In genomic region chr10:96188911-96189310, GRCh38 we compare ENCODE assay signal across 28 cellular contexts. TPM values are rescaled to one million over a fixed set of nuclear protein-coding genes. Genes with fewer than 3 reads are reported as not detected.
A peak's percentile ranks its signal among the peaks of the same experiment; 100 is the strongest.
DNase-seq lines count a peak whose midpoint lies in the region; ATAC-seq, FAIRE-seq and TF ChIP-seq lines count a peak whose summit lies in the region.
"Had no signal": no experiment of that assay in that cellular context is flagged by ENCODE, and none has a peak within 500 bp of the region (broad histone marks: within the 10 kb centered on the region; RNA-seq: fewer than 3 reads in every experiment).

No MANE protein-coding gene starts in this region.

- no peak for ATAC-seq in stimulated activated effector memory CD8-positive, alpha-beta T cell treated with anti-CD3 and anti-CD28 coated beads, Interleukin-12 subunit alpha, Interleukin-12 subunit beta, amount 100 ng/mL, for 72 hours
- ATAC-seq: gastroesophageal sphincter; left cardiac atrium; stimulated activated naive CD8-positive, alpha-beta T cell treated with anti-CD3 and anti-CD28 coated beads, Interleukin-15, amount 100 ng/mL, for 72 hours had no signal

- DNase-seq in GM23248 (peak; percentile 20), astrocyte of the spinal cord (ENCODE audit: low read depth, low spot score) (peak; percentile 25), fibroblast of the aortic adventitia (ENCODE audit: low read depth) (peak; percentile 37), small intestine (no peak), GM03348 (ENCODE audit: low spot score) (no peak), NK-92 (lab: John Stamatoyannopoulos, UW; ENCODE audit: unreplicated experiment) (no peak)
- DNase-seq in stimulated activated effector memory CD8-positive, alpha-beta T cell treated with anti-CD3 and anti-CD28 coated beads, Interleukin-12 subunit alpha, Interleukin-12 subunit beta, amount 100 ng/mL, for 72 hours (ENCODE audit: low spot score in 2 of 2), result no peak
- DNase-seq: activated CD4-positive, alpha-beta T cell treated with anti-CD3 and anti-CD28 coated beads, Interleukin-2, amount 10 ng/mL, durations not matched to agents 7 days and 5 days; caudate nucleus; DMS153; erythroblast; HCEC 1CT; left cardiac atrium; NCI-H1092; NCI-H1694; SJCRH30; stimulated activated CD4-positive, alpha-beta T cell treated with anti-CD3 and anti-CD28 coated beads, Interleukin-2, amount 100 ng/mL, for 24 hours; stimulated activated naive CD8-positive, alpha-beta T cell treated with anti-CD3 and anti-CD28 coated beads, Interleukin-15, amount 100 ng/mL, for 72 hours; T1000; thyroid gland; uterus; WERI-Rb-1 had no signal

- no peaks in the 10 kb centered on the region for H4K20me1 ChIP-seq in GM23248 (ENCODE audit: insufficient read depth)
- H4K20me1 ChIP-seq: BLaER1 treated with 17β-estradiol and CSF1 and Interleukin-3, amounts not matched to agents 10 nM and 100 nM had no signal

- H3K27ac ChIP-seq in GM23248 (no peak overlapping the region), small intestine (ENCODE audit: low read depth in 1 of 2, low read length in 1 of 2) (no peak overlapping the region)
- H3K27ac ChIP-seq: BLaER1 treated with 17β-estradiol and CSF1 and Interleukin-3, amounts not matched to agents 10 nM and 100 nM; gastroesophageal sphincter; hepatocyte; parathyroid adenoma; SJCRH30; thyroid gland; uterus; WERI-Rb-1 had no signal

- H3K9me3 ChIP-seq in GM23248 (ENCODE audit: low read depth) (no peaks in the 10 kb centered on the region), small intestine (ENCODE audit: control insufficient read depth, low read depth) (no peaks in the 10 kb centered on the region)
- H3K9me3 ChIP-seq: SJCRH30, thyroid gland, uterus had no signal

- H3K36me3 ChIP-seq in GM23248 (ENCODE audit: low read depth) (no peaks in the 10 kb centered on the region), small intestine (ENCODE audit: control insufficient read depth in 2 of 2, insufficient read depth in 2 of 2, low read length in 2 of 2) (peaks cover 0 to 11% of the 10 kb centered on the region in 2 donors)
- H3K36me3 ChIP-seq: gastroesophageal sphincter, SJCRH30, thyroid gland, uterus, WERI-Rb-1 had no signal

- peaks cover 7% of the 10 kb centered on the region for H3K9me3 Mint-ChIP-seq in stimulated activated effector memory CD8-positive, alpha-beta T cell treated with anti-CD3 and anti-CD28 coated beads, Interleukin-12 subunit alpha, Interleukin-12 subunit beta, amount 100 ng/mL, for 72 hours
- H3K9me3 Mint-ChIP-seq: activated CD4-positive, alpha-beta T cell treated with anti-CD3 and anti-CD28 coated beads, Interleukin-2, amount 10 ng/mL, durations not matched to agents 7 days and 5 days had no signal

- H3K27me3 ChIP-seq in GM23248 (replicated peaks; ENCODE audit: insufficient read depth) (no peaks in the 10 kb centered on the region), small intestine (ENCODE audit: control insufficient read depth in 2 of 2, insufficient read depth in 2 of 2, low read length in 2 of 2) (no peaks in the 10 kb centered on the region)
- H3K27me3 ChIP-seq: BLaER1 treated with 17β-estradiol and CSF1 and Interleukin-3, amounts not matched to agents 10 nM and 100 nM; gastroesophageal sphincter; hepatocyte; SJCRH30; thyroid gland; uterus had no signal

- in situ Hi-C loops in GM23248 (cut with MboI) (no loop called here), astrocyte of the spinal cord (cut with HindIII; ENCODE audit: low sequenced_read_pairs) (no loop called here)

- H3K4me1 ChIP-seq in GM23248 (ENCODE audit: insufficient read depth), result no peaks in the 10 kb centered on the region
- no peaks in the 10 kb centered on the region for H3K4me1 ChIP-seq in small intestine (ENCODE audit: control insufficient read depth in 2 of 2, insufficient read depth in 1 of 2, low read depth in 1 of 2, low read length in 1 of 2)
- H3K4me1 ChIP-seq: BLaER1 treated with 17β-estradiol and CSF1 and Interleukin-3, amounts not matched to agents 10 nM and 100 nM; gastroesophageal sphincter; parathyroid adenoma; SJCRH30; thyroid gland; uterus had no signal

- no peaks in the 10 kb centered on the region for H3K4me1 Mint-ChIP-seq in stimulated activated effector memory CD8-positive, alpha-beta T cell treated with anti-CD3 and anti-CD28 coated beads, Interleukin-12 subunit alpha, Interleukin-12 subunit beta, amount 100 ng/mL, for 72 hours
- H3K4me1 Mint-ChIP-seq: activated CD4-positive, alpha-beta T cell treated with anti-CD3 and anti-CD28 coated beads, Interleukin-2, amount 10 ng/mL, durations not matched to agents 7 days and 5 days; activated naive CD4-positive, alpha-beta T cell treated with anti-CD3 and anti-CD28 coated beads, Interleukin-2, amount 50 U/mL, for 24 hours; stimulated activated naive CD8-positive, alpha-beta T cell treated with anti-CD3 and anti-CD28 coated beads, Interleukin-15, amount 100 ng/mL, for 72 hours had no signal

- no peaks in the 10 kb centered on the region for H3K79me2 ChIP-seq in GM23248 (ENCODE audit: insufficient read depth)
- H3K79me2 ChIP-seq: hepatocyte, parathyroid adenoma had no signal

- no peaks in the 10 kb centered on the region for H3K36me3 Mint-ChIP-seq in stimulated activated effector memory CD8-positive, alpha-beta T cell treated with anti-CD3 and anti-CD28 coated beads, Interleukin-12 subunit alpha, Interleukin-12 subunit beta, amount 100 ng/mL, for 72 hours

- H3K4me3 Mint-ChIP-seq in stimulated activated effector memory CD8-positive, alpha-beta T cell treated with anti-CD3 and anti-CD28 coated beads, Interleukin-12 subunit alpha, Interleukin-12 subunit beta, amount 100 ng/mL, for 72 hours, result no peak overlapping the region
- H3K4me3 Mint-ChIP-seq: activated CD4-positive, alpha-beta T cell treated with anti-CD3 and anti-CD28 coated beads, Interleukin-2, amount 10 ng/mL, durations not matched to agents 7 days and 5 days; activated naive CD4-positive, alpha-beta T cell treated with anti-CD3 and anti-CD28 coated beads, Interleukin-2, amount 50 U/mL, for 24 hours; dendritic cell treated with granulocyte-macrophage colony-stimulating factor and Interleukin-4, amounts not matched to agents 40 ng/mL and 50 ng/mL, for 4 days; stimulated activated naive CD8-positive, alpha-beta T cell treated with anti-CD3 and anti-CD28 coated beads, Interleukin-15, amount 100 ng/mL, for 72 hours had no signal

- 41 to 65% methylated on average over 1 of the region's 1 CpG for WGBS in GM23248 (ENCODE audit: low coverage in 1 of 2, low lambda C conversion rate in 2 of 2, missing lambda C conversion rate in 2 of 2), 2 experiments
- WGBS in small intestine, 3 donors, result 80 to 100% (median 95%) methylated on average over 1 of the region's 1 CpG

- H3K9me2 ChIP-seq in GM23248 (ENCODE audit: insufficient read depth), result no peaks in the 10 kb centered on the region

- TF ChIP-seq CTCF in astrocyte of the spinal cord (IDR thresholded peaks at IDR 0.05; ENCODE audit: low read depth, low read length) (no peak), fibroblast of the aortic adventitia (IDR thresholded peaks at IDR 0.05; ENCODE audit: insufficient read depth, low read length) (no peak)

- H3K4me2 ChIP-seq in GM23248 (ENCODE audit: unreplicated experiment), result no peak overlapping the region
- H3K4me2 ChIP-seq: BLaER1 treated with 17β-estradiol and CSF1 and Interleukin-3, amounts not matched to agents 10 nM and 100 nM; hepatocyte had no signal

- no peak overlapping the region for H3K9ac ChIP-seq in GM23248
- H3K9ac ChIP-seq: BLaER1 treated with 17β-estradiol and CSF1 and Interleukin-3, amounts not matched to agents 10 nM and 100 nM; parathyroid adenoma had no signal

- no peak overlapping the region for H3K27ac Mint-ChIP-seq in stimulated activated effector memory CD8-positive, alpha-beta T cell treated with anti-CD3 and anti-CD28 coated beads, Interleukin-12 subunit alpha, Interleukin-12 subunit beta, amount 100 ng/mL, for 72 hours
- H3K27ac Mint-ChIP-seq: activated CD4-positive, alpha-beta T cell treated with anti-CD3 and anti-CD28 coated beads, Interleukin-2, amount 10 ng/mL, durations not matched to agents 7 days and 5 days; activated naive CD4-positive, alpha-beta T cell treated with anti-CD3 and anti-CD28 coated beads, Interleukin-2, amount 50 U/mL, for 24 hours; dendritic cell treated with granulocyte-macrophage colony-stimulating factor and Interleukin-4, amounts not matched to agents 40 ng/mL and 50 ng/mL, for 4 days; stimulated activated naive CD8-positive, alpha-beta T cell treated with anti-CD3 and anti-CD28 coated beads, Interleukin-15, amount 100 ng/mL, for 72 hours had no signal

- no peak overlapping the region for H3K4me3 ChIP-seq in GM23248
- no peak overlapping the region for H3K4me3 ChIP-seq in astrocyte of the spinal cord (ENCODE audit: low read depth, low read length)
- H3K4me3 ChIP-seq in fibroblast of the aortic adventitia (ENCODE audit: low read depth, low read length), result no peak overlapping the region
- H3K4me3 ChIP-seq in small intestine (ENCODE audit: low read depth in 1 of 2, low read length in 2 of 2), result no peak overlapping the region
- H3K4me3 ChIP-seq: BLaER1 treated with 17β-estradiol and CSF1 and Interleukin-3, amounts not matched to agents 10 nM and 100 nM; gastroesophageal sphincter; hepatocyte; SJCRH30; thyroid gland; uterus had no signal

- no peak for FAIRE-seq in small intestine (lab: Jason Lieb, UNC)

- H2AFZ ChIP-seq in GM23248, result no peak overlapping the region
- H2AFZ ChIP-seq: hepatocyte, parathyroid adenoma had no signal

- H3F3A ChIP-seq in GM23248 (ENCODE audit: insufficient read depth), result no peaks in the 10 kb centered on the region

RNA-seq across cellular contexts. Expression of gene ZNF518A, which starts 58.8 kb away (rescaled TPM):
- 8.9 and 11.3 TPM in 2 replicates for total RNA-seq in GM23248 (2014; rRNA removed; shearing (Covaris generic))
- polyA plus RNA-seq in GM23248 (2016; fragmentation: Nextera tagmentation; extraction: Ambion mirVana), result 6.2 and 6.8 TPM in 2 replicates
- total RNA-seq in fibroblast of the aortic adventitia (ENCODE audit: low replicate concordance), result 8.6 and 20.8 TPM in 2 replicates
- 1 to 10 TPM; 4.1 to 7.6 (median 6.1) TPM for polyA plus RNA-seq in small intestine

Comparison
In these comparisons a context has a peak if more than half of its experiments do, and no peak if none do; other contexts are left out.
1. DNase-seq: peak in GM23248 (single experiment), astrocyte of the spinal cord (single experiment) and fibroblast of the aortic adventitia (single experiment); none in small intestine (single experiment), stimulated activated effector memory CD8-positive, alpha-beta T cell treated with anti-CD3 and anti-CD28 coated beads, Interleukin-12 subunit alpha, Interleukin-12 subunit beta, amount 100 ng/mL, for 72 hours (0 of 2), GM03348 (single experiment) and NK-92 (single experiment).